ENCODE assay signal across 27 cellular contexts in genomic region chr4:158285429-158286216, GRCh38.
DNase-seq lines count a peak whose midpoint lies in the region; ATAC-seq and TF ChIP-seq lines count a peak whose summit lies in the region.
"Had no signal": no experiment of that assay in that cellular context is flagged by ENCODE, and none has a peak within 500 bp of the region (broad histone marks: within the 10 kb centered on the region; RNA-seq: fewer than 3 reads in every experiment).

No MANE protein-coding gene starts in this region.

- no peaks in the 10 kb centered on the region for H3K36me3 Mint-ChIP-seq in WTC11
- no peaks in the 10 kb centered on the region for H3K36me3 Mint-ChIP-seq in activated T-helper 1 cell treated with anti-CD3 and anti-CD28 coated beads, Interleukin-12 subunit alpha, Interleukin-12 subunit beta, Interleukin-2, Interleukin-4 antibody, amounts not matched to agents 30 ng/mL and 10 ng/mL and 1 ng/mL, durations not matched to agents 14 hours and 24 hours and 36 hours (ENCODE audit: low read depth)
- H3K36me3 Mint-ChIP-seq: activated naive CD8-positive, alpha-beta T cell treated with anti-CD3 and anti-CD28 coated beads for 36 hours; CD4-positive, alpha-beta memory T cell; stimulated activated effector memory CD8-positive, alpha-beta T cell treated with anti-CD3 and anti-CD28 coated beads, Interleukin-12 subunit alpha, Interleukin-12 subunit beta, amount 100 ng/mL, for 72 hours; type B pancreatic cell had no signal

- H3K27ac Mint-ChIP-seq in WTC11: no peak overlapping the region
- H3K27ac Mint-ChIP-seq in activated T-helper 1 cell treated with anti-CD3 and anti-CD28 coated beads, Interleukin-12 subunit alpha, Interleukin-12 subunit beta, Interleukin-2, Interleukin-4 antibody, amounts not matched to agents 30 ng/mL and 10 ng/mL and 1 ng/mL, durations not matched to agents 14 hours and 24 hours and 36 hours: no peak overlapping the region
- H3K27ac Mint-ChIP-seq: activated CD4-positive, alpha-beta memory T cell treated with anti-CD3 and anti-CD28 coated beads, Interleukin-2, amount 10 ng/mL, durations not matched to agents 7 days and 5 days; activated naive CD8-positive, alpha-beta T cell treated with anti-CD3 and anti-CD28 coated beads for 36 hours; CD4-positive, alpha-beta memory T cell; dendritic cell treated with granulocyte-macrophage colony-stimulating factor and Interleukin-4, amounts not matched to agents 40 ng/mL and 50 ng/mL, for 4 days; stimulated activated effector memory CD8-positive, alpha-beta T cell treated with anti-CD3 and anti-CD28 coated beads, Interleukin-12 subunit alpha, Interleukin-12 subunit beta, amount 100 ng/mL, for 72 hours; type B pancreatic cell had no signal

- H3K27me3 ChIP-seq in upper lobe of right lung (no peaks in the 10 kb centered on the region), Peyer's patch (no peaks in the 10 kb centered on the region)
- H3K27me3 ChIP-seq: sigmoid colon had no signal

- H3K4me1 Mint-ChIP-seq in WTC11: peaks cover 20% of the 10 kb centered on the region
- H3K4me1 Mint-ChIP-seq in activated T-helper 1 cell treated with anti-CD3 and anti-CD28 coated beads, Interleukin-12 subunit alpha, Interleukin-12 subunit beta, Interleukin-2, Interleukin-4 antibody, amounts not matched to agents 30 ng/mL and 10 ng/mL and 1 ng/mL, durations not matched to agents 14 hours and 24 hours and 36 hours (ENCODE audit: low read depth): no peaks in the 10 kb centered on the region
- H3K4me1 Mint-ChIP-seq: activated CD4-positive, alpha-beta memory T cell treated with anti-CD3 and anti-CD28 coated beads, Interleukin-2, amount 10 ng/mL, durations not matched to agents 7 days and 5 days; activated naive CD8-positive, alpha-beta T cell treated with anti-CD3 and anti-CD28 coated beads for 36 hours; CD4-positive, alpha-beta memory T cell; stimulated activated effector memory CD8-positive, alpha-beta T cell treated with anti-CD3 and anti-CD28 coated beads, Interleukin-12 subunit alpha, Interleukin-12 subunit beta, amount 100 ng/mL, for 72 hours had no signal

- H3K9me3 Mint-ChIP-seq in WTC11: no peaks in the 10 kb centered on the region
- no peaks in the 10 kb centered on the region for H3K9me3 Mint-ChIP-seq in activated T-helper 1 cell treated with anti-CD3 and anti-CD28 coated beads, Interleukin-12 subunit alpha, Interleukin-12 subunit beta, Interleukin-2, Interleukin-4 antibody, amounts not matched to agents 30 ng/mL and 10 ng/mL and 1 ng/mL, durations not matched to agents 14 hours and 24 hours and 36 hours
- H3K9me3 Mint-ChIP-seq: activated CD4-positive, alpha-beta memory T cell treated with anti-CD3 and anti-CD28 coated beads, Interleukin-2, amount 10 ng/mL, durations not matched to agents 7 days and 5 days; activated naive CD8-positive, alpha-beta T cell treated with anti-CD3 and anti-CD28 coated beads for 36 hours had no signal

- intact Hi-C loops in upper lobe of right lung (cut with DNase I): no loop called here
- intact Hi-C loops in activated T-helper 1 cell treated with anti-CD3 and anti-CD28 coated beads, Interleukin-12 subunit alpha, Interleukin-12 subunit beta, Interleukin-2, Interleukin-4 antibody, amounts not matched to agents 30 ng/mL and 10 ng/mL and 1 ng/mL, durations not matched to agents 14 hours and 24 hours and 36 hours (cut with micrococcal nuclease): no loop called here

- H3K4me3 ChIP-seq in upper lobe of right lung (no peak overlapping the region), Peyer's patch (no peak overlapping the region)
- H3K4me3 ChIP-seq: A549, HAP-1, left ventricle myocardium inferior, sigmoid colon, SK-N-MC had no signal

- POLR2A ChIA-PET in WTC11 (lab: Charles Lee): no interaction called here

- H3K4me1 ChIP-seq in upper lobe of right lung (no peaks in the 10 kb centered on the region), Peyer's patch (no peaks in the 10 kb centered on the region)
- H3K4me1 ChIP-seq: left ventricle myocardium inferior, sigmoid colon had no signal

- H3K4me3 Mint-ChIP-seq in WTC11: no peak overlapping the region
- H3K4me3 Mint-ChIP-seq in activated T-helper 1 cell treated with anti-CD3 and anti-CD28 coated beads, Interleukin-12 subunit alpha, Interleukin-12 subunit beta, Interleukin-2, Interleukin-4 antibody, amounts not matched to agents 30 ng/mL and 10 ng/mL and 1 ng/mL, durations not matched to agents 14 hours and 24 hours and 36 hours: no peak overlapping the region
- H3K4me3 Mint-ChIP-seq: activated CD4-positive, alpha-beta memory T cell treated with anti-CD3 and anti-CD28 coated beads, Interleukin-2, amount 10 ng/mL, durations not matched to agents 7 days and 5 days; activated naive CD8-positive, alpha-beta T cell treated with anti-CD3 and anti-CD28 coated beads for 36 hours; CD4-positive, alpha-beta memory T cell; dendritic cell treated with granulocyte-macrophage colony-stimulating factor and Interleukin-4, amounts not matched to agents 40 ng/mL and 50 ng/mL, for 4 days; stimulated activated effector memory CD8-positive, alpha-beta T cell treated with anti-CD3 and anti-CD28 coated beads, Interleukin-12 subunit alpha, Interleukin-12 subunit beta, amount 100 ng/mL, for 72 hours; type B pancreatic cell had no signal

- TF ChIP-seq POLR2A in Peyer's patch (IDR thresholded peaks at IDR 0.05): no peak

- H3K9me3 ChIP-seq in upper lobe of right lung (no peaks in the 10 kb centered on the region), Peyer's patch (no peaks in the 10 kb centered on the region)
- H3K9me3 ChIP-seq: A549, HAP-1, left ventricle myocardium inferior, sigmoid colon had no signal

- ATAC-seq in GM18870 (IDR thresholded peaks at IDR 0.05; ENCODE audit: unreplicated experiment) (peak; percentile 66), HG03442 (IDR thresholded peaks at IDR 0.05; ENCODE audit: unreplicated experiment) (peak; percentile 48), WTC11 (peak; percentile 66), upper lobe of right lung (no peak)
- ATAC-seq: A549; activated CD4-positive, CD25-positive, alpha-beta regulatory T cell treated with anti-CD3 and anti-CD28 coated beads, Interleukin-2, amount 50 U/mL, for 24 hours; stimulated activated effector memory CD8-positive, alpha-beta T cell treated with anti-CD3 and anti-CD28 coated beads, Interleukin-12 subunit alpha, Interleukin-12 subunit beta, amount 100 ng/mL, for 72 hours had no signal

- DNase-seq in COR-L47 (lab: John Stamatoyannopoulos, UW) (peak; percentile 14), WTC11 (ENCODE audit: low spot score) (no peak), upper lobe of right lung (no peak), amygdala (lab: John Stamatoyannopoulos, UW) (no peak), Peyer's patch (no peak)
- no peak for DNase-seq in activated T-helper 1 cell treated with anti-CD3 and anti-CD28 coated beads, Interleukin-12 subunit alpha, Interleukin-12 subunit beta, Interleukin-2, Interleukin-4 antibody, amounts not matched to agents 30 ng/mL and 10 ng/mL and 1 ng/mL, durations not matched to agents 14 hours and 24 hours and 36 hours (ENCODE audit: low spot score)
- DNase-seq: activated CD4-positive, alpha-beta memory T cell treated with anti-CD3 and anti-CD28 coated beads, Interleukin-2, amount 10 ng/mL, durations not matched to agents 7 days and 5 days; activated naive CD8-positive, alpha-beta T cell treated with anti-CD3 and anti-CD28 coated beads for 36 hours; CD4-positive, alpha-beta memory T cell; central memory CD4-positive, alpha-beta T cell; GDM1; left ventricle myocardium inferior; NCI-H1694; NCI-H2171; NCI-H526; sigmoid colon; stimulated activated CD4-positive, alpha-beta T cell treated with anti-CD3 and anti-CD28 coated beads, Interleukin-4, amount 100 ng/mL, for 24 hours had no signal

- no peak for TF ChIP-seq CTCF in WTC11 (IDR thresholded peaks at IDR 0.05)
- TF ChIP-seq CTCF in upper lobe of right lung (IDR thresholded peaks at IDR 0.05): no peak
- TF ChIP-seq CTCF in Peyer's patch (IDR thresholded peaks at IDR 0.05): no peak

- no peaks in the 10 kb centered on the region for H3K27me3 Mint-ChIP-seq in WTC11 (ENCODE audit: low read depth)
- H3K27me3 Mint-ChIP-seq in activated T-helper 1 cell treated with anti-CD3 and anti-CD28 coated beads, Interleukin-12 subunit alpha, Interleukin-12 subunit beta, Interleukin-2, Interleukin-4 antibody, amounts not matched to agents 30 ng/mL and 10 ng/mL and 1 ng/mL, durations not matched to agents 14 hours and 24 hours and 36 hours (ENCODE audit: insufficient read depth): no peaks in the 10 kb centered on the region
- H3K27me3 Mint-ChIP-seq: dendritic cell treated with granulocyte-macrophage colony-stimulating factor and Interleukin-4, amounts not matched to agents 40 ng/mL and 50 ng/mL, for 4 days; type B pancreatic cell had no signal

- CTCF ChIA-PET in WTC11 (lab: Charles Lee): interaction anchor here (1.5 kb wide), 1 partner anchor 48 kb away, joined by 3 read pairs; no protein-coding TSS in a partner anchor

- H3K36me3 ChIP-seq in upper lobe of right lung: no peaks in the 10 kb centered on the region
- H3K36me3 ChIP-seq in Peyer's patch: no peaks in the 10 kb centered on the region
- H3K36me3 ChIP-seq: HAP-1, left ventricle myocardium inferior, sigmoid colon had no signal

- H3K27ac ChIP-seq in upper lobe of right lung: no peak overlapping the region
- H3K27ac ChIP-seq in Peyer's patch: no peak overlapping the region
- H3K27ac ChIP-seq: A549, KMS-11, left ventricle myocardium inferior, sigmoid colon had no signal

TF ChIP-seq in WTC11, 78 proteins besides CTCF, POLR2A, EP300 and RAD21:
- no peak for TF ChIP-seq ZNF512 (CRISPR knock-in tag; IDR thresholded peaks at IDR 0.05; ENCODE audit: borderline replicate concordance)
TF ChIP-seq in WTC11: peak in this region for 0.
